Comparison of ENCODE assay signal across 10 cellular contexts in genomic region chr2:215811409-215812355, GRCh38.
DNase-seq lines count a peak whose midpoint lies in the region; ATAC-seq and TF ChIP-seq lines count a peak whose summit lies in the region.
"Had no signal": no experiment of that assay in that cellular context is flagged by ENCODE, and none has a peak within 500 bp of the region (broad histone marks: within the 10 kb centered on the region; RNA-seq: fewer than 3 reads in every experiment).

No MANE protein-coding gene starts in this region.

- H3K36me3 ChIP-seq in DND-41 (ENCODE audit: insufficient read depth, low read length), result no peaks in the 10 kb centered on the region

- peaks cover 5% of the 10 kb centered on the region for H3K27me3 Mint-ChIP-seq in T-helper 2 cell treated with Interferon-gamma antibody and Interleukin-4, amounts not matched to agents 5 μg/mL and 100 μg/mL, for 36 hours (ENCODE audit: low read depth)

- H4K20me1 ChIP-seq in DND-41 (ENCODE audit: insufficient read depth, low read length), result no peaks in the 10 kb centered on the region

- H3K27ac Mint-ChIP-seq in T-helper 2 cell treated with Interferon-gamma antibody and Interleukin-4, amounts not matched to agents 5 μg/mL and 100 μg/mL, for 36 hours, result peak overlapping the region; percentile 55

- no peak overlapping the region for H2AFZ ChIP-seq in DND-41 (ENCODE audit: low read depth, low read length)

- no peaks in the 10 kb centered on the region for H3K79me2 ChIP-seq in DND-41 (ENCODE audit: insufficient read depth, low read length)

- H3K27ac ChIP-seq in DND-41 (ENCODE audit: low read length), result no peak overlapping the region

- no peak for TF ChIP-seq CTCF in DND-41 (IDR thresholded peaks at IDR 0.05; ENCODE audit: borderline replicate concordance, extremely low read depth, low read length, poor library complexity, severe bottlenecking)

- H3K4me1 Mint-ChIP-seq in T-helper 2 cell treated with Interferon-gamma antibody and Interleukin-4, amounts not matched to agents 5 μg/mL and 100 μg/mL, for 36 hours (ENCODE audit: low read depth), result peaks cover 22% of the 10 kb centered on the region

- H3K9me3 Mint-ChIP-seq in T-helper 2 cell treated with Interferon-gamma antibody and Interleukin-4, amounts not matched to agents 5 μg/mL and 100 μg/mL, for 36 hours, result no peaks in the 10 kb centered on the region

- H3K4me1 ChIP-seq in DND-41 (ENCODE audit: insufficient read depth, low read length), result peaks cover 8% of the 10 kb centered on the region

- no peak overlapping the region for H3K4me2 ChIP-seq in DND-41 (ENCODE audit: insufficient read depth, low read length)

- H3K9ac ChIP-seq in DND-41 (ENCODE audit: low read depth, low read length), result no peak overlapping the region

- H3K36me3 Mint-ChIP-seq in T-helper 2 cell treated with Interferon-gamma antibody and Interleukin-4, amounts not matched to agents 5 μg/mL and 100 μg/mL, for 36 hours (ENCODE audit: low read depth), result peaks cover 2% of the 10 kb centered on the region

- H3K27me3 ChIP-seq in DND-41 (ENCODE audit: insufficient read depth, low read length, poor library complexity), result no peaks in the 10 kb centered on the region

- H3K9me3 ChIP-seq in DND-41 (ENCODE audit: insufficient read depth, low read length, severe bottlenecking), result no peaks in the 10 kb centered on the region

- peak; percentile 48; the same call in 1 of the 3 replicates for ATAC-seq in DND-41 (ENCODE audit: insufficient read depth, low read depth)
- ATAC-seq in GM19452 (IDR thresholded peaks at IDR 0.05; ENCODE audit: unreplicated experiment), result peak; percentile 96
- ATAC-seq in HG03159 (IDR thresholded peaks at IDR 0.05; ENCODE audit: unreplicated experiment), result peak; percentile 97

- peak overlapping the region; percentile 59 for H3K4me3 Mint-ChIP-seq in T-helper 2 cell treated with Interferon-gamma antibody and Interleukin-4, amounts not matched to agents 5 μg/mL and 100 μg/mL, for 36 hours

- H3K4me3 ChIP-seq in DND-41 (ENCODE audit: low read depth in 1 of 2, low read length in 2 of 2), result no peak overlapping the region

- DNase-seq in DND-41 (no peak), NCI-H2227 treated with DMSO at 0.1 percent for 48 hours (lab: John Stamatoyannopoulos, UW) (no peak), cerebellar nuclear complex (lab: John Stamatoyannopoulos, UW) (no peak), DMS79 treated with DMSO at 0.1 percent for 48 hours (lab: John Stamatoyannopoulos, UW) (no peak)
- DNase-seq in T-helper 2 cell treated with Interferon-gamma antibody and Interleukin-4, amounts not matched to agents 5 μg/mL and 100 μg/mL, for 36 hours (ENCODE audit: low spot score), result no peak
- DNase-seq in stimulated activated CD4-positive, alpha-beta T cell treated with anti-CD3 and anti-CD28 coated beads, Interleukin-1b, Interleukin-23, amount 100 ng/mL, for 48 hours, result no peak
- DNase-seq: activated gamma-delta T cell, NCI-H226 had no signal
